In genomic region chr11:120236169-120237107, GRCh38 we compare ENCODE assay signal across 1 cellular context.
TF ChIP-seq lines count a peak whose summit lies in the region.

No MANE protein-coding gene starts in this region.

TF ChIP-seq in SK-N-SH, 30 proteins besides CTCF, POLR2A, EP300 and RAD21 (continued from another document):
- TF ChIP-seq RCOR1 (IDR thresholded peaks at IDR 0.05; ENCODE audit: low read length), result no peak
- TF ChIP-seq, protein P1, sequence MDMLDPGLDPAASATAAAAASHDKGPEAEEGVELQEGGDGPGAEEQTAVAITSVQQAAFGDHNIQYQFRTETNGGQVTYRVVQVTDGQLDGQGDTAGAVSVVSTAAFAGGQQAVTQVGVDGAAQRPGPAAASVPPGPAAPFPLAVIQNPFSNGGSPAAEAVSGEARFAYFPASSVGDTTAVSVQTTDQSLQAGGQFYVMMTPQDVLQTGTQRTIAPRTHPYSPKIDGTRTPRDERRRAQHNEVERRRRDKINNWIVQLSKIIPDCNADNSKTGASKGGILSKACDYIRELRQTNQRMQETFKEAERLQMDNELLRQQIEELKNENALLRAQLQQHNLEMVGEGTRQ (IDR thresholded peaks at IDR 0.05; ENCODE audit: borderline replicate concordance, low read depth, low read length), result no peak
- no peak for TF ChIP-seq MEF2A (IDR thresholded peaks at IDR 0.05; ENCODE audit: borderline replicate concordance, low read depth)
- no peak for TF ChIP-seq SIN3A (IDR thresholded peaks at IDR 0.05; ENCODE audit: borderline replicate concordance, low read depth, low read length)
- TF ChIP-seq, protein P2, sequence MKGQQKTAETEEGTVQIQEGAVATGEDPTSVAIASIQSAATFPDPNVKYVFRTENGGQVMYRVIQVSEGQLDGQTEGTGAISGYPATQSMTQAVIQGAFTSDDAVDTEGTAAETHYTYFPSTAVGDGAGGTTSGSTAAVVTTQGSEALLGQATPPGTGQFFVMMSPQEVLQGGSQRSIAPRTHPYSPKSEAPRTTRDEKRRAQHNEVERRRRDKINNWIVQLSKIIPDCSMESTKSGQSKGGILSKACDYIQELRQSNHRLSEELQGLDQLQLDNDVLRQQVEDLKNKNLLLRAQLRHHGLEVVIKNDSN (IDR thresholded peaks at IDR 0.05; ENCODE audit: borderline replicate concordance, low read depth), result no peak
- TF ChIP-seq TAF1 (IDR thresholded peaks at IDR 0.05; ENCODE audit: borderline replicate concordance, low read depth, low read length), result no peak
- no peak for TF ChIP-seq JUND (IDR thresholded peaks at IDR 0.05)
- TF ChIP-seq IRF3 (IDR thresholded peaks at IDR 0.05; ENCODE audit: low read depth, low read length), result no peak
- TF ChIP-seq GATA2 (CRISPR knock-in tag; IDR thresholded peaks at IDR 0.05), result no peak
- TF ChIP-seq, protein P3, sequence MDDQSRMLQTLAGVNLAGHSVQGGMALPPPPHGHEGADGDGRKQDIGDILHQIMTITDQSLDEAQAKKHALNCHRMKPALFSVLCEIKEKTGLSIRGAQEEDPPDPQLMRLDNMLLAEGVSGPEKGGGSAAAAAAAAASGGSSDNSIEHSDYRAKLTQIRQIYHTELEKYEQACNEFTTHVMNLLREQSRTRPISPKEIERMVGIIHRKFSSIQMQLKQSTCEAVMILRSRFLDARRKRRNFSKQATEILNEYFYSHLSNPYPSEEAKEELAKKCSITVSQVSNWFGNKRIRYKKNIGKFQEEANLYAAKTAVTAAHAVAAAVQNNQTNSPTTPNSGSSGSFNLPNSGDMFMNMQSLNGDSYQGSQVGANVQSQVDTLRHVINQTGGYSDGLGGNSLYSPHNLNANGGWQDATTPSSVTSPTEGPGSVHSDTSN (IDR thresholded peaks at IDR 0.05), result no peak
- TF ChIP-seq FOSL2 (IDR thresholded peaks at IDR 0.05; ENCODE audit: borderline replicate concordance, low read depth), result no peak
- no peak for TF ChIP-seq YY1 (IDR thresholded peaks at IDR 0.05; ENCODE audit: low read depth)
- TF ChIP-seq SMC3 (IDR thresholded peaks at IDR 0.05; ENCODE audit: low read depth, low read length), result no peak
- no peak for TF ChIP-seq ZBTB33 (IDR thresholded peaks at IDR 0.05; ENCODE audit: borderline replicate concordance, low read depth)
- no peak for TF ChIP-seq NRF1 (IDR thresholded peaks at IDR 0.05; ENCODE audit: low read depth, low read length)
- TF ChIP-seq FOXM1 (IDR thresholded peaks at IDR 0.05; ENCODE audit: low read depth), result no peak
- no peak for TF ChIP-seq GABPA (IDR thresholded peaks at IDR 0.05; ENCODE audit: low read depth)
